1 cellular context compared by ENCODE assay signal in genomic region chr1:10824821-10825540, GRCh38.
TF ChIP-seq lines count a peak whose summit lies in the region.

No MANE protein-coding gene starts in this region.

TF ChIP-seq in SK-N-SH treated with all-trans-retinoic acid at 6 μM for 48 hours, 23 proteins besides CTCF, POLR2A, EP300 and RAD21 (continued from another document):
- TF ChIP-seq CREB5 (CRISPR knock-in tag; IDR thresholded peaks at IDR 0.05; ENCODE audit: low read depth) (no peak), ZC3H10 (CRISPR knock-in tag; IDR thresholded peaks at IDR 0.05) (no peak), GLIS3 (CRISPR knock-in tag; IDR thresholded peaks at IDR 0.05) (no peak), BACH2 (CRISPR knock-in tag; IDR thresholded peaks at IDR 0.05; ENCODE audit: borderline replicate concordance) (no peak), SNAI2 (CRISPR knock-in tag; IDR thresholded peaks at IDR 0.05) (no peak), ZFP3 (CRISPR knock-in tag; IDR thresholded peaks at IDR 0.05) (no peak; the same call in 1 of the 2 replicates), TOX (CRISPR knock-in tag; IDR thresholded peaks at IDR 0.05; ENCODE audit: borderline replicate concordance) (no peak)
TF ChIP-seq in SK-N-SH treated with all-trans-retinoic acid at 6 μM for 48 hours: peak in this region for 0.
